ENCODE assay signal across 13 cellular contexts in genomic region chr13:114001331-114002008, GRCh38. TPM values are rescaled to one million over a fixed set of nuclear protein-coding genes. Genes with fewer than 3 reads are reported as not detected.
"Had no signal": no experiment of that assay in that cellular context is flagged by ENCODE, and none has a peak within 500 bp of the region (broad histone marks: within the 10 kb centered on the region; RNA-seq: fewer than 3 reads in every experiment).

No MANE protein-coding gene starts in this region.

- H3K4me1 ChIP-seq: colonic mucosa had no signal

- H3K9me3 ChIP-seq: colonic mucosa, esophagus squamous epithelium had no signal

- H3K36me3 ChIP-seq: cardiac muscle cell, colonic mucosa had no signal

- H3K36me3 Mint-ChIP-seq: type B pancreatic cell had no signal

- H3K27me3 ChIP-seq: cardiac muscle cell, colonic mucosa, esophagus squamous epithelium had no signal

- H3K4me1 Mint-ChIP-seq: neural crest cell had no signal

- H3K4me3 Mint-ChIP-seq: neural crest cell, type B pancreatic cell had no signal

- H3K9me3 Mint-ChIP-seq: neural crest cell, type B pancreatic cell had no signal

- H3K4me3 ChIP-seq: cardiac muscle cell, colonic mucosa, esophagus squamous epithelium had no signal

- H3K27me3 Mint-ChIP-seq: type B pancreatic cell had no signal

- DNase-seq: activated CD4-positive, alpha-beta T cell treated with anti-CD3 and anti-CD28 coated beads for 1 hour; activated CD4-positive, alpha-beta T cell treated with anti-CD3 and anti-CD28 coated beads, Interleukin-2, amount 50 U/mL, for 4 hours; activated naive CD4-positive, alpha-beta T cell; activated T-cell treated with anti-CD3 and anti-CD28 coated beads for 4 hours; colonic mucosa; esophagus squamous epithelium; hypothalamus; stimulated activated CD4-positive, alpha-beta T cell treated with anti-CD3 and anti-CD28 coated beads, Interleukin-4, amount 100 ng/mL, for 1 hour; stimulated activated naive CD4-positive, alpha-beta T cell treated with Interleukin-2 at 50 U/mL for 16 hours; substantia nigra had no signal

- H3K27ac ChIP-seq: cardiac muscle cell, colonic mucosa, esophagus squamous epithelium had no signal

- H3K27ac Mint-ChIP-seq: type B pancreatic cell had no signal

RNA-seq across cellular contexts. Expression of gene C13orf46, which starts 27.6 kb away (rescaled TPM):
- total RNA-seq: cardiac muscle cell, esophagus squamous epithelium had no signal
